In the genomic region with DNA sequence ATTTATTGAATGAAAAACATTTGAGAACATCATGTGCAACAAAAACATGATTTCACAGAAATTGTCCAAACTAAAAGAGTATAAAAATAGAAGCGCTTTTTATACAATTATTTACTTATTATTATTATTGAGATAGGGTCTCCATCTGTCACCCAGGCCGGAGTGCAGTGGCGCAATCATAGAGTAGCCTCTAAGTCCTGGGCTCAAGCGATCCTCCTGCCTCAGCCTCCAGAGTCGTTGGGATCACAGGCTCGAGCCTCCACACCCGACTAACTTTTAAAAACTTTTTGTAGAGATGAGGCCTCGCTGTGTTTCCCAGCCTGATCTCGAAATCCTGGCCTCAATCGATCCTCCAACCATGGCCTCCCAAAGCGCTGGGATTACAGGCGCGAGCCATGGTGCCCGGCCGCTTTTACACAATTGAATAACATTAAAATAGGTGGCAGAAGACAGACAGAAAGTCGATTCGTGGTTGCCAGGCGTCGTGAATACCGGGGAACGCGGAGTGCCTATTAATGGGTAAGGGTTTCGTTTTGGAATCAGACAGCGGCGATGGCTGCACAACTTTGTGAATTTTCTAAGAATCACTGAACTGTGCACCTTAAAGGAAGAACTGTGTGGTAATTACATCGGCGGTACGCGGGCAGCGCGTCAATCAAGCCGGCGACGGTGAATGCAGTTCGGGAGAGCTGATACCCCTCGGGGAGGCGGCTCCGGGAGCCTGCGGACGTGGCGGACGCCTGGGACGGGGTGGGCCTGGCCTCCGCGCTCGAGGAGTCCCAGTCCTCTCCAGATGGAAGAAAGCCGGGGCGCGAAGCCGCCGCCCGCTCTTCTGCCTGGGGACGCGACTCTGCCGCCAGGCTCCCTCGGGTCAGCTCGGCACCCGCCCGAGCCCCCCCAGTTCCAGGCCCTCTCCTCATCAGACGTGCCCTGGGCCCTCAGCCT, we compare ENCODE assay signal across 8 cellular contexts. TPM values are rescaled to one million over a fixed set of nuclear protein-coding genes. Genes with fewer than 3 reads are reported as not detected.
DNase-seq lines count a peak whose midpoint lies in the region; ATAC-seq and TF ChIP-seq lines count a peak whose summit lies in the region.

No MANE protein-coding gene starts in this region.

- ATAC-seq in memory B cell (ENCODE audit: low read depth): peak; percentile 29

- DNase-seq in DMS79 treated with DMSO at 0.1 percent for 48 hours (lab: John Stamatoyannopoulos, UW) (peak; percentile 29), DMS79 (lab: John Stamatoyannopoulos, UW) (no peak), HFFc6 (peak; percentile 32), MM.1S (peak; percentile 61), ecto neural progenitor cell (ENCODE audit: low spot score) (peak; percentile 77), memory B cell (ENCODE audit: low spot score in 2 of 2) (peak in 1 of 2 donors; percentile 33)
- peak; percentile 32 for DNase-seq in activated CD4-positive, alpha-beta T cell treated with anti-CD3 and anti-CD28 coated beads for 1 hour
- DNase-seq in stimulated activated CD8-positive, alpha-beta memory T cell treated with anti-CD3 and anti-CD28 coated beads, Interleukin-4, amount 100 ng/mL, for 24 hours (ENCODE audit: low read depth): peak; percentile 22

- H3K79me2 ChIP-seq in MM.1S (ENCODE audit: low read length): peaks cover 50% of the 10 kb centered on the region

- no peaks in the 10 kb centered on the region for H3K9me2 ChIP-seq in MM.1S (replicated peaks; ENCODE audit: insufficient read depth, low read length)

- peak overlapping the region; percentile 47; the same call in 1 of the 2 replicates for H3K27ac ChIP-seq in MM.1S (ENCODE audit: low read length)

- peak overlapping the region; percentile 49 for H2AFZ ChIP-seq in MM.1S (ENCODE audit: low read length)

- H3K4me3 ChIP-seq in MM.1S (ENCODE audit: low read length): peak overlapping the region; percentile 80

- peaks cover 34% of the 10 kb centered on the region for H3K4me1 Mint-ChIP-seq in HFFc6 (ENCODE audit: low read depth)
- H3K4me1 Mint-ChIP-seq in memory B cell: peaks cover 23% of the 10 kb centered on the region

- peak overlapping the region; percentile 71 for H3K9ac ChIP-seq in MM.1S (ENCODE audit: low read length)

- H3F3A ChIP-seq in MM.1S (ENCODE audit: insufficient read depth, low read length): peaks cover 14% of the 10 kb centered on the region

- H3K27me3 Mint-ChIP-seq in HFFc6 (ENCODE audit: insufficient read depth): no peaks in the 10 kb centered on the region; the same call in none of the 2 replicates
- H3K27me3 Mint-ChIP-seq in memory B cell: no peaks in the 10 kb centered on the region

- no peaks in the 10 kb centered on the region for H3K9me3 ChIP-seq in MM.1S (replicated peaks; ENCODE audit: insufficient read depth, low read length)

- no peaks in the 10 kb centered on the region for H3K36me3 Mint-ChIP-seq in HFFc6 (ENCODE audit: low read depth)
- H3K36me3 Mint-ChIP-seq in memory B cell: no peaks in the 10 kb centered on the region

- H3K27ac Mint-ChIP-seq in HFFc6 (peak overlapping the region; percentile 97), memory B cell (peak overlapping the region; percentile 86)

- H3K4me1 ChIP-seq in MM.1S (ENCODE audit: low read length): peaks cover 11% of the 10 kb centered on the region; the same call in 1 of the 2 replicates

- TF ChIP-seq CTCF in HFFc6 (IDR thresholded peaks at IDR 0.05) (no peak), MM.1S (IDR thresholded peaks at IDR 0.05; ENCODE audit: low read length) (no peak)

- H3K4me3 Mint-ChIP-seq in HFFc6 (peak overlapping the region; percentile 98), memory B cell (peak overlapping the region; percentile 93)

- H3K9me3 Mint-ChIP-seq in HFFc6: no peaks in the 10 kb centered on the region
- no peaks in the 10 kb centered on the region for H3K9me3 Mint-ChIP-seq in memory B cell

- peak overlapping the region; percentile 86 for H3K4me2 ChIP-seq in MM.1S (ENCODE audit: low read depth, low read length)

- peaks cover 9% of the 10 kb centered on the region; the same call in 1 of the 2 replicates for H4K20me1 ChIP-seq in MM.1S (ENCODE audit: insufficient read depth, low read length)

- H3K36me3 ChIP-seq in MM.1S (replicated peaks; ENCODE audit: insufficient read depth, low read length): no peaks in the 10 kb centered on the region

- no peaks in the 10 kb centered on the region for H3K27me3 ChIP-seq in MM.1S (replicated peaks; ENCODE audit: insufficient read depth, low read length)

RNA-seq across cellular contexts. Expression of a gene that starts 0.8 kb away (rescaled TPM):
- total RNA-seq in HFFc6 (2021; fragmentation: NEBNext Ultra II Directional; extraction: Animal tissue kit (Norgen Biotek cat#: 25700)): 10 to 100 TPM; 36.7 to 47.0 (median 42.1) TPM

RNA-seq across cellular contexts. Expression of a gene that starts 53.4 kb away (rescaled TPM):
- total RNA-seq in HFFc6 (2021; fragmentation: NEBNext Ultra II Directional; extraction: Animal tissue kit (Norgen Biotek cat#: 25700)): 10 to 100 TPM; 76.4 to 84.1 (median 77.2) TPM
